10 cellular contexts compared by ENCODE assay signal in genomic region chr14:104135904-104136471, GRCh38. TPM values are rescaled to one million over a fixed set of nuclear protein-coding genes. Genes with fewer than 3 reads are reported as not detected.
DNase-seq lines count a peak whose midpoint lies in the region; FAIRE-seq and TF ChIP-seq lines count a peak whose summit lies in the region.
"Had no signal": no experiment of that assay in that cellular context is flagged by ENCODE, and none has a peak within 500 bp of the region (broad histone marks: within the 10 kb centered on the region; RNA-seq: fewer than 3 reads in every experiment).

No MANE protein-coding gene starts in this region.

- BruUV-seq in OCI-LY7 (replicated peaks; lab: Mats Ljungman, UMichigan), result no TSS peak

- H2BK15ac ChIP-seq in mesenchymal stem cell (ENCODE audit: low read depth, poor library complexity, severe bottlenecking), result no peak overlapping the region

- no peak overlapping the region for H3K4ac ChIP-seq in mesenchymal stem cell (ENCODE audit: low read depth in 1 of 2, low read length in 2 of 2)

- H3K4me3 ChIP-seq in astrocyte (ENCODE audit: insufficient read depth, low read depth, low read length) (no peak overlapping the region), mesenchymal stem cell (ENCODE audit: insufficient read depth in 1 of 2, low read depth in 1 of 2, low read length in 2 of 2) (no peak overlapping the region), OCI-LY7 (ENCODE audit: low read depth, low read length, poor library complexity, severe bottlenecking) (no peak overlapping the region)

- H4K91ac ChIP-seq in mesenchymal stem cell (ENCODE audit: low read length), result no peak overlapping the region

- TF ChIP-seq CTCF in 22Rv1 (IDR thresholded peaks at IDR 0.05) (peak; percentile 8; the same call in 1 of the 2 replicates), astrocyte (IDR thresholded peaks at IDR 0.05; ENCODE audit: insufficient read depth, low read depth, low read length) (no peak), OCI-LY7 (conservative IDR thresholded peaks at IDR 0.05; ENCODE audit: low read length) (no peak)

- H3K36me3 Mint-ChIP-seq in astrocyte (ENCODE audit: low read depth, unreplicated experiment), result no peaks in the 10 kb centered on the region
- H3K36me3 Mint-ChIP-seq in T-helper 2 cell treated with Interferon-gamma antibody and Interleukin-4, amounts not matched to agents 5 μg/mL and 100 μg/mL, for 36 hours (ENCODE audit: low read depth), result no peaks in the 10 kb centered on the region

- WGBS in mesenchymal stem cell, result 4% methylated on average over 33 of the region's 78 CpGs

- CTCF ChIA-PET in OCI-LY7 (lab: Charles Lee; ENCODE audit: unreplicated experiment), result no interaction called here

- no peak overlapping the region for H2BK120ac ChIP-seq in mesenchymal stem cell (ENCODE audit: low read depth, low read length)

- H3K4me3 Mint-ChIP-seq in astrocyte (ENCODE audit: unreplicated experiment), result no peak overlapping the region
- no peak overlapping the region for H3K4me3 Mint-ChIP-seq in T-helper 2 cell treated with Interferon-gamma antibody and Interleukin-4, amounts not matched to agents 5 μg/mL and 100 μg/mL, for 36 hours

- H3K4me1 ChIP-seq in astrocyte (ENCODE audit: insufficient read depth, low read length), result peaks cover 5% of the 10 kb centered on the region
- H3K4me1 ChIP-seq in mesenchymal stem cell (ENCODE audit: control insufficient read depth, insufficient read depth, low read depth, low read length), result peaks cover 28% of the 10 kb centered on the region
- no peaks in the 10 kb centered on the region for H3K4me1 ChIP-seq in OCI-LY7 (ENCODE audit: insufficient read depth, low read length, poor library complexity, severe bottlenecking)

- H3K27me3 Mint-ChIP-seq in astrocyte (ENCODE audit: low read depth, unreplicated experiment), result peaks cover 47% of the 10 kb centered on the region
- peaks cover 34% of the 10 kb centered on the region for H3K27me3 Mint-ChIP-seq in T-helper 2 cell treated with Interferon-gamma antibody and Interleukin-4, amounts not matched to agents 5 μg/mL and 100 μg/mL, for 36 hours (ENCODE audit: low read depth)

- H3K9ac ChIP-seq in astrocyte (ENCODE audit: low read length) (no peak overlapping the region), mesenchymal stem cell (ENCODE audit: low read length) (no peak overlapping the region)

- no peaks in the 10 kb centered on the region for H3K36me3 ChIP-seq in astrocyte (ENCODE audit: insufficient read depth, low read length)
- peaks cover 0 to 4% of the 10 kb centered on the region in 2 experiments for H3K36me3 ChIP-seq in mesenchymal stem cell (ENCODE audit: control insufficient read depth in 1 of 2, insufficient read depth in 2 of 2, low read depth in 1 of 2, low read length in 2 of 2)
- no peaks in the 10 kb centered on the region for H3K36me3 ChIP-seq in OCI-LY7 (ENCODE audit: insufficient read depth, low read length)

- H3K27ac Mint-ChIP-seq in astrocyte (ENCODE audit: unreplicated experiment), result no peak overlapping the region
- no peak overlapping the region for H3K27ac Mint-ChIP-seq in T-helper 2 cell treated with Interferon-gamma antibody and Interleukin-4, amounts not matched to agents 5 μg/mL and 100 μg/mL, for 36 hours

- POLR2A ChIA-PET in OCI-LY7 (lab: Charles Lee), result no interaction called here

- no peak overlapping the region for H3K18ac ChIP-seq in mesenchymal stem cell (ENCODE audit: low read depth in 1 of 2, low read length in 2 of 2)

- no peak overlapping the region for H2AFZ ChIP-seq in astrocyte (ENCODE audit: low read depth, low read length)
- no peak overlapping the region for H2AFZ ChIP-seq in mesenchymal stem cell (ENCODE audit: low read depth, low read length)
- H2AFZ ChIP-seq in OCI-LY7 (ENCODE audit: low read length), result no peak overlapping the region

- DNase-seq in D341Med (ENCODE audit: low spot score) (peak; percentile 83), astrocyte (ENCODE audit: low read depth) (no peak), mesenchymal stem cell (no peak), OCI-LY7 (ENCODE audit: low spot score) (no peak), OCI-M2 (lab: John Stamatoyannopoulos, UW; ENCODE audit: unreplicated experiment) (no peak), AG08396 (ENCODE audit: low spot score) (no peak)
- DNase-seq in T-helper 2 cell treated with Interferon-gamma antibody and Interleukin-4, amounts not matched to agents 5 μg/mL and 100 μg/mL, for 36 hours (ENCODE audit: low spot score), result no peak
- DNase-seq: OCI-M1 had no signal

- no peak overlapping the region for H3K14ac ChIP-seq in mesenchymal stem cell (ENCODE audit: low read length in 2 of 2)

- H3K79me2 ChIP-seq in astrocyte (ENCODE audit: insufficient read depth, low read length) (no peaks in the 10 kb centered on the region), OCI-LY7 (ENCODE audit: insufficient read depth, low read depth, low read length) (no peaks in the 10 kb centered on the region)

- H2BK12ac ChIP-seq in mesenchymal stem cell (ENCODE audit: low read length in 2 of 2), result no peak overlapping the region

- H3K4me2 ChIP-seq in astrocyte (ENCODE audit: low read length), result peak overlapping the region; percentile 54
- H3K4me2 ChIP-seq in mesenchymal stem cell (ENCODE audit: low read length, poor library complexity, severe bottlenecking), result peak overlapping the region; percentile 31
- H3K4me2 ChIP-seq in OCI-LY7 (ENCODE audit: low read length), result no peak overlapping the region

- no peak overlapping the region for H4K8ac ChIP-seq in mesenchymal stem cell (ENCODE audit: low read length)

- H3K27me3 ChIP-seq in astrocyte (ENCODE audit: insufficient read depth, low read length), result peaks cover 25% of the 10 kb centered on the region
- H3K27me3 ChIP-seq in mesenchymal stem cell (ENCODE audit: control insufficient read depth in 1 of 2, insufficient read depth in 1 of 2, low read length in 2 of 2), result peaks cover 61 to 68% of the 10 kb centered on the region in 2 experiments

- H3K9me3 ChIP-seq in astrocyte (ENCODE audit: insufficient read depth, low read depth, low read length) (no peaks in the 10 kb centered on the region), mesenchymal stem cell (ENCODE audit: control insufficient read depth, low read length) (no peaks in the 10 kb centered on the region), OCI-LY7 (ENCODE audit: low read length) (no peaks in the 10 kb centered on the region)

- no peak overlapping the region for H2BK5ac ChIP-seq in mesenchymal stem cell (ENCODE audit: low read depth, low read length, poor library complexity, severe bottlenecking)

- intact Hi-C loops in OCI-LY7 (cut with micrococcal nuclease; ENCODE audit: unreplicated experiment), result no loop called here

- no peaks in the 10 kb centered on the region for H3K79me1 ChIP-seq in mesenchymal stem cell (replicated peaks; ENCODE audit: low read length, poor library complexity, severe bottlenecking)

- H2AK5ac ChIP-seq in mesenchymal stem cell (ENCODE audit: low read length, severe bottlenecking), result no peak overlapping the region

- H3K9me2 ChIP-seq in OCI-LY7 (ENCODE audit: insufficient read depth, low read length), result no peaks in the 10 kb centered on the region

- no peaks in the 10 kb centered on the region for H3K4me1 Mint-ChIP-seq in astrocyte (ENCODE audit: low read depth, unreplicated experiment)
- H3K4me1 Mint-ChIP-seq in T-helper 2 cell treated with Interferon-gamma antibody and Interleukin-4, amounts not matched to agents 5 μg/mL and 100 μg/mL, for 36 hours (ENCODE audit: low read depth), result peaks cover 3% of the 10 kb centered on the region

- no peak for FAIRE-seq in astrocyte (lab: Jason Lieb, UNC)
- FAIRE-seq: GM18507 had no signal

- H3K27ac ChIP-seq in 22Rv1, result no peak overlapping the region
- no peak overlapping the region for H3K27ac ChIP-seq in astrocyte (ENCODE audit: low read depth, low read length)
- no peak overlapping the region for H3K27ac ChIP-seq in mesenchymal stem cell (ENCODE audit: low read length, poor library complexity, severe bottlenecking)
- H3K27ac ChIP-seq in OCI-LY7 (ENCODE audit: low read depth, low read length, poor library complexity, severe bottlenecking), result no peak overlapping the region

- H4K20me1 ChIP-seq in astrocyte (ENCODE audit: insufficient read depth, low read length) (no peaks in the 10 kb centered on the region), OCI-LY7 (ENCODE audit: insufficient read depth, low read length) (no peaks in the 10 kb centered on the region)

- peak overlapping the region in 1 of 2 experiments; percentile 73 for H3K23ac ChIP-seq in mesenchymal stem cell (ENCODE audit: low read length in 2 of 2)

- peaks cover under 1% of the 10 kb centered on the region for H3K9me3 Mint-ChIP-seq in astrocyte (ENCODE audit: unreplicated experiment)
- H3K9me3 Mint-ChIP-seq in T-helper 2 cell treated with Interferon-gamma antibody and Interleukin-4, amounts not matched to agents 5 μg/mL and 100 μg/mL, for 36 hours, result no peaks in the 10 kb centered on the region

RNA-seq across cellular contexts. Expression of gene KIF26A, which starts 2.4 kb away (rescaled TPM):
- total RNA-seq in astrocyte (1.4 TPM in 2 replicates), OCI-LY7 (2022) (not detected in 2 replicates)
- 1.7 TPM for polyA plus RNA-seq in mesenchymal stem cell (2013, experiment 1 of 2)
- polyA plus RNA-seq in mesenchymal stem cell (2013, experiment 2 of 2), result 1.7 TPM
- not detected in 2 replicates for total RNA-seq in OCI-LY7 (2014; rRNA removed; shearing (Covaris generic))

RNA-seq across cellular contexts. Expression of gene ASPG, which starts 50.5 kb away (rescaled TPM):
- total RNA-seq in astrocyte (0.10 TPM in 1 of 2 replicates, not detected in the other), OCI-LY7 (2022) (not detected in 2 replicates)
- not detected for polyA plus RNA-seq in mesenchymal stem cell (2013, experiment 1 of 2)
- not detected for polyA plus RNA-seq in mesenchymal stem cell (2013, experiment 2 of 2)
- total RNA-seq in OCI-LY7 (2014; rRNA removed; shearing (Covaris generic)), result not detected in 2 replicates
